In the genomic region with DNA sequence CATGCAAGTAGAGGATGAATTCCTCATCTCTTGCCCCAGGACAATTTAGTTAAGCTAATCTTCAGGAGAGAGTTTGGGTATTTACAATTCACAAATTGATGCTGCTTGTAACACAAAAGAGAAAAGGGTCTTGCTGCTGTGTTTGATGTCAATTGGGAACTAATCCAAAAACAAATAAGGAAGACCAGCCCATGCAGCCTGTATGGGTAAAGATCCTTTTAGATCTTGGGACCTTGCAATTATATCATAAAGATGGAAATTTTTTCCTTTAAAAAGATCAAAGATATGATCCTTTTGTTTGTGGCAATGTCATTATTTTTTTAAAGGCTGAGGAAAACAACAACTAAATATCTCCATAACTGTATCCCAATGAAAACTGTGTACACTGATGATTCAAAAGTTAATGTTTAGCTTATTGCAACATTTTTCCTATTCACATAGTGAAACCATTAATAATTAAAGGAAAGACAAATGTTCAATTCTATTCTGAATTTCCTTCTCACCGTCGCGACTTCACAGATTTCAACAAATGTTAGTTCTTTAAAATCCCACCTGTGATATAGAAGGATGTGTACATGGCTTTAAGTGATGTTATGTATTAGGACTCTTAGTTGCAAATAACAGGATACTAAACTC, we compare ENCODE assay signal across 20 cellular contexts. TPM values are rescaled to one million over a fixed set of nuclear protein-coding genes. Genes with fewer than 3 reads are reported as not detected.
DNase-seq lines count a peak whose midpoint lies in the region; ATAC-seq, FAIRE-seq and TF ChIP-seq lines count a peak whose summit lies in the region.
"Had no signal": no experiment of that assay in that cellular context is flagged by ENCODE, and none has a peak within 500 bp of the region (broad histone marks: within the 10 kb centered on the region; RNA-seq: fewer than 3 reads in every experiment).

No MANE protein-coding gene starts in this region.

- TF ChIP-seq POLR2A in testis (IDR thresholded peaks at IDR 0.05): no peak

- H3K4me3 ChIP-seq in astrocyte (ENCODE audit: insufficient read depth, low read depth, low read length) (no peak overlapping the region), smooth muscle cell (no peak overlapping the region), testis (no peak overlapping the region)
- H3K4me3 ChIP-seq: MG63, SK-N-MC had no signal

- intact Hi-C loops in testis (cut with DNase I; ENCODE audit: low total_unique reads): no loop called here

- H3K79me2 ChIP-seq in astrocyte (ENCODE audit: insufficient read depth, low read length) (no peaks in the 10 kb centered on the region), smooth muscle cell (ENCODE audit: low read depth) (no peaks in the 10 kb centered on the region)

- H3K36me3 ChIP-seq in astrocyte (ENCODE audit: insufficient read depth, low read length) (no peaks in the 10 kb centered on the region), smooth muscle cell (ENCODE audit: low read depth) (no peaks in the 10 kb centered on the region), testis (ENCODE audit: low read depth, missing control alignments) (no peaks in the 10 kb centered on the region)
- H3K36me3 ChIP-seq: BE2C, MG63 had no signal

- H3K27me3 ChIP-seq in astrocyte (ENCODE audit: insufficient read depth, low read length) (no peaks in the 10 kb centered on the region), smooth muscle cell (ENCODE audit: low read depth) (no peaks in the 10 kb centered on the region), testis (no peaks in the 10 kb centered on the region)
- H3K27me3 ChIP-seq: BE2C, MG63 had no signal

- H3K4me1 ChIP-seq in astrocyte (ENCODE audit: insufficient read depth, low read length) (peaks cover 4% of the 10 kb centered on the region), smooth muscle cell (ENCODE audit: low read depth) (peaks cover 19% of the 10 kb centered on the region), testis (no peaks in the 10 kb centered on the region)
- H3K4me1 ChIP-seq: BE2C had no signal

- no peak overlapping the region for H3K27ac Mint-ChIP-seq in astrocyte (ENCODE audit: unreplicated experiment)
- H3K27ac Mint-ChIP-seq: CD4-positive, alpha-beta T cell had no signal

- TF ChIP-seq CTCF in astrocyte (IDR thresholded peaks at IDR 0.05; ENCODE audit: insufficient read depth, low read depth, low read length) (no peak), smooth muscle cell (IDR thresholded peaks at IDR 0.05; ENCODE audit: borderline replicate concordance, insufficient read depth, poor library complexity, severe bottlenecking) (no peak), testis (IDR thresholded peaks at IDR 0.05) (no peak)

- no peak overlapping the region for H3K4me3 Mint-ChIP-seq in astrocyte (ENCODE audit: unreplicated experiment)
- H3K4me3 Mint-ChIP-seq: CD4-positive, alpha-beta T cell had no signal

- peak; percentile 13 for FAIRE-seq in astrocyte (lab: Jason Lieb, UNC)
- FAIRE-seq: GM12891, GM18507 had no signal

- H3K9ac ChIP-seq in astrocyte (ENCODE audit: low read length): no peak overlapping the region
- H3K9ac ChIP-seq in smooth muscle cell (ENCODE audit: low read depth): no peak overlapping the region

- H3K4me1 Mint-ChIP-seq in astrocyte (ENCODE audit: low read depth, unreplicated experiment): peaks cover 12% of the 10 kb centered on the region

- H3K36me3 Mint-ChIP-seq in astrocyte (ENCODE audit: low read depth, unreplicated experiment): no peaks in the 10 kb centered on the region

- peak; percentile 77 for ATAC-seq in left lobe of liver
- ATAC-seq in GM19395 (IDR thresholded peaks at IDR 0.05; ENCODE audit: unreplicated experiment): no peak

- no peak overlapping the region for H3K27ac ChIP-seq in astrocyte (ENCODE audit: low read depth, low read length)
- no peak overlapping the region for H3K27ac ChIP-seq in smooth muscle cell (ENCODE audit: low read depth)
- H3K27ac ChIP-seq in testis: no peak overlapping the region
- H3K27ac ChIP-seq: SK-N-MC had no signal

- H3K9me3 ChIP-seq in astrocyte (ENCODE audit: insufficient read depth, low read depth, low read length) (no peaks in the 10 kb centered on the region), smooth muscle cell (replicated peaks; ENCODE audit: low read depth) (no peaks in the 10 kb centered on the region), testis (no peaks in the 10 kb centered on the region)
- H3K9me3 ChIP-seq: BE2C, MG63 had no signal

- peak; percentile 49 for DNase-seq in DMS53 treated with DMSO at 0.1 percent for 48 hours (lab: John Stamatoyannopoulos, UW; ENCODE audit: unreplicated experiment)
- no peak for DNase-seq in astrocyte (ENCODE audit: low read depth)
- no peak for DNase-seq in left lobe of liver (ENCODE audit: low spot score)
- no peak for DNase-seq in smooth muscle cell (lab: John Stamatoyannopoulos, UW; ENCODE audit: unreplicated experiment)
- no peak for DNase-seq in stimulated activated CD8-positive, alpha-beta memory T cell treated with anti-CD3 and anti-CD28 coated beads, Interleukin-4, amount 100 ng/mL, for 48 hours
- no peak for DNase-seq in testis
- DNase-seq: BE2C; CD4-positive, alpha-beta T cell; GF-D8; H9; Karpas-422; MG63; NCI-H1092; NCI-H146; NCI-H2081; NCI-H510A treated with DMSO at 0.1 percent for 48 hours had no signal

- no peaks in the 10 kb centered on the region for H3F3A ChIP-seq in smooth muscle cell (ENCODE audit: low read depth)

- WGBS in smooth muscle cell (ENCODE audit: low lambda C conversion rate): 92% methylated on average over 3 of the region's 3 CpGs
- 90 to 95% methylated on average over 3 of the region's 3 CpGs for WGBS in testis, 2 donors

- H3K4me2 ChIP-seq in astrocyte (ENCODE audit: low read length) (no peak overlapping the region), smooth muscle cell (no peak overlapping the region)

- no peak overlapping the region for H2AFZ ChIP-seq in astrocyte (ENCODE audit: low read depth, low read length)
- H2AFZ ChIP-seq in smooth muscle cell (ENCODE audit: low read depth): peak overlapping the region; percentile 58

- no peaks in the 10 kb centered on the region for H3K27me3 Mint-ChIP-seq in astrocyte (ENCODE audit: low read depth, unreplicated experiment)
- H3K27me3 Mint-ChIP-seq: CD4-positive, alpha-beta T cell had no signal

- H4K20me1 ChIP-seq in astrocyte (ENCODE audit: insufficient read depth, low read length) (no peaks in the 10 kb centered on the region), smooth muscle cell (ENCODE audit: low read depth) (no peaks in the 10 kb centered on the region)

- no peaks in the 10 kb centered on the region for H3K9me3 Mint-ChIP-seq in astrocyte (ENCODE audit: unreplicated experiment)
- H3K9me3 Mint-ChIP-seq: CD4-positive, alpha-beta T cell had no signal

RNA-seq across cellular contexts. Expression of a gene that starts 40.2 kb away (rescaled TPM):
- total RNA-seq in astrocyte: not detected in 2 replicates
- total RNA-seq in left lobe of liver: not detected
- not detected in 2 replicates for total RNA-seq in smooth muscle cell
- polyA plus RNA-seq in smooth muscle cell: not detected in 2 replicates
- 1 to 10 TPM; 2.5 to 4.3 TPM for total RNA-seq in testis
- polyA plus RNA-seq in testis (ENCODE audit: insufficient read depth, low read depth, low replicate concordance): 1.8 TPM
- total RNA-seq: CD4-positive, alpha-beta T cell; H9 had no signal
